13 cellular contexts compared by ENCODE assay signal in genomic region chr20:35120012-35120701, GRCh38. TPM values are rescaled to one million over a fixed set of nuclear protein-coding genes. Genes with fewer than 3 reads are reported as not detected.
DNase-seq lines count a peak whose midpoint lies in the region; ATAC-seq, FAIRE-seq and TF ChIP-seq lines count a peak whose summit lies in the region.
"Had no signal": no experiment of that assay in that cellular context is flagged by ENCODE, and none has a peak within 500 bp of the region (broad histone marks: within the 10 kb centered on the region; RNA-seq: fewer than 3 reads in every experiment).

No MANE protein-coding gene starts in this region.

- H3K27me3 Mint-ChIP-seq in CD8-positive, alpha-beta memory T cell: no peaks in the 10 kb centered on the region
- H3K27me3 Mint-ChIP-seq in astrocyte (ENCODE audit: low read depth, unreplicated experiment) (no peaks in the 10 kb centered on the region), memory B cell (no peaks in the 10 kb centered on the region)
- H3K27me3 Mint-ChIP-seq in activated CD4-positive, alpha-beta T cell treated with anti-CD3 and anti-CD28 coated beads, Interleukin-2, amount 10 ng/mL, durations not matched to agents 7 days and 5 days: no peaks in the 10 kb centered on the region

- H3K9me3 Mint-ChIP-seq in CD8-positive, alpha-beta memory T cell: no peaks in the 10 kb centered on the region
- H3K9me3 Mint-ChIP-seq in astrocyte (ENCODE audit: unreplicated experiment) (peaks cover 2% of the 10 kb centered on the region), memory B cell (no peaks in the 10 kb centered on the region)
- no peaks in the 10 kb centered on the region for H3K9me3 Mint-ChIP-seq in activated CD4-positive, alpha-beta T cell treated with anti-CD3 and anti-CD28 coated beads, Interleukin-2, amount 10 ng/mL, durations not matched to agents 7 days and 5 days

- no peak overlapping the region for H2AFZ ChIP-seq in astrocyte (ENCODE audit: low read depth, low read length)

- no peaks in the 10 kb centered on the region for H3K9me3 ChIP-seq in CD8-positive, alpha-beta memory T cell (ENCODE audit: low read length)
- no peaks in the 10 kb centered on the region for H3K9me3 ChIP-seq in astrocyte (ENCODE audit: insufficient read depth, low read depth, low read length)
- H3K9me3 ChIP-seq: transverse colon had no signal

- CTCF ChIA-PET in CD8-positive, alpha-beta memory T cell (lab: Charles Lee): no interaction called here
- CTCF ChIA-PET in activated CD4-positive, alpha-beta T cell treated with anti-CD3 and anti-CD28 coated beads, Interleukin-2, amount 10 ng/mL, durations not matched to agents 7 days and 5 days (lab: Charles Lee): interaction anchor here (0.6 to 1.0 kb wide), 2 partner anchors 27 to 100 kb away, joined by 3 to 4 read pairs; partner anchors contain the start of gene EDEM2

- H3K36me3 ChIP-seq in CD8-positive, alpha-beta memory T cell (ENCODE audit: insufficient read depth, low read length): peaks cover 48% of the 10 kb centered on the region
- peaks cover 24% of the 10 kb centered on the region for H3K36me3 ChIP-seq in astrocyte (ENCODE audit: insufficient read depth, low read length)

- no peaks in the 10 kb centered on the region for H3K4me1 Mint-ChIP-seq in CD8-positive, alpha-beta memory T cell
- H3K4me1 Mint-ChIP-seq in astrocyte (ENCODE audit: low read depth, unreplicated experiment): peaks cover 8% of the 10 kb centered on the region
- H3K4me1 Mint-ChIP-seq in memory B cell: peaks cover 2% of the 10 kb centered on the region
- no peaks in the 10 kb centered on the region for H3K4me1 Mint-ChIP-seq in activated CD4-positive, alpha-beta T cell treated with anti-CD3 and anti-CD28 coated beads, Interleukin-2, amount 10 ng/mL, durations not matched to agents 7 days and 5 days

- no peak overlapping the region for H3K9ac ChIP-seq in astrocyte (ENCODE audit: low read length)

- DNase-seq in CD8-positive, alpha-beta memory T cell: no peak
- DNase-seq in NCI-H226 (peak; percentile 90), astrocyte (ENCODE audit: low read depth) (peak; percentile 85), memory B cell (ENCODE audit: low spot score in 2 of 2) (no peak), dorsolateral prefrontal cortex (no peak)
- DNase-seq in activated CD4-positive, alpha-beta T cell treated with anti-CD3 and anti-CD28 coated beads, Interleukin-2, amount 10 ng/mL, durations not matched to agents 7 days and 5 days: no peak
- DNase-seq: NCI-H2029, transverse colon had no signal

- no peaks in the 10 kb centered on the region for H3K27me3 ChIP-seq in CD8-positive, alpha-beta memory T cell (ENCODE audit: insufficient read depth, low read length, poor library complexity, severe bottlenecking)
- no peaks in the 10 kb centered on the region for H3K27me3 ChIP-seq in astrocyte (ENCODE audit: insufficient read depth, low read length)
- no peaks in the 10 kb centered on the region for H3K27me3 ChIP-seq in dorsolateral prefrontal cortex
- H3K27me3 ChIP-seq: transverse colon had no signal

- ATAC-seq in memory B cell (ENCODE audit: low read depth): no peak
- ATAC-seq in HG02884 (IDR thresholded peaks at IDR 0.05; ENCODE audit: unreplicated experiment): no peak
- no peak for ATAC-seq in GM19035 (IDR thresholded peaks at IDR 0.05; ENCODE audit: unreplicated experiment)

- no peaks in the 10 kb centered on the region for H4K20me1 ChIP-seq in astrocyte (ENCODE audit: insufficient read depth, low read length)

- no peak for TF ChIP-seq CTCF in astrocyte (IDR thresholded peaks at IDR 0.05; ENCODE audit: insufficient read depth, low read depth, low read length)
- no peak for TF ChIP-seq CTCF in dorsolateral prefrontal cortex (IDR thresholded peaks at IDR 0.05 in 54 of 56, conservative IDR thresholded peaks at IDR 0.05 in 2 of 56; ENCODE audit: low read depth in 1 of 56, partially characterized antibody in 56 of 56)

- H3K4me3 ChIP-seq in CD8-positive, alpha-beta memory T cell (ENCODE audit: low read length): no peak overlapping the region
- H3K4me3 ChIP-seq in astrocyte (ENCODE audit: insufficient read depth, low read depth, low read length): no peak overlapping the region
- no peak overlapping the region for H3K4me3 ChIP-seq in dorsolateral prefrontal cortex
- H3K4me3 ChIP-seq: smooth muscle cell, transverse colon had no signal

- peak overlapping the region in 5 of 8 donors; percentile 27 to 93 (median 74) for H3K27ac Mint-ChIP-seq in CD8-positive, alpha-beta memory T cell
- no peak overlapping the region for H3K27ac Mint-ChIP-seq in astrocyte (ENCODE audit: unreplicated experiment)
- peak overlapping the region; percentile 81 for H3K27ac Mint-ChIP-seq in memory B cell
- no peak overlapping the region for H3K27ac Mint-ChIP-seq in activated CD4-positive, alpha-beta T cell treated with anti-CD3 and anti-CD28 coated beads, Interleukin-2, amount 10 ng/mL, durations not matched to agents 7 days and 5 days

- H3K4me2 ChIP-seq in astrocyte (ENCODE audit: low read length): peak overlapping the region; percentile 16
- H3K4me2 ChIP-seq: smooth muscle cell had no signal

- no peak overlapping the region for H3K4me3 Mint-ChIP-seq in CD8-positive, alpha-beta memory T cell
- H3K4me3 Mint-ChIP-seq in astrocyte (ENCODE audit: unreplicated experiment) (no peak overlapping the region), memory B cell (no peak overlapping the region)
- no peak overlapping the region for H3K4me3 Mint-ChIP-seq in activated CD4-positive, alpha-beta T cell treated with anti-CD3 and anti-CD28 coated beads, Interleukin-2, amount 10 ng/mL, durations not matched to agents 7 days and 5 days

- H3K4me1 ChIP-seq in CD8-positive, alpha-beta memory T cell (ENCODE audit: insufficient read depth, low read length): no peaks in the 10 kb centered on the region
- peaks cover 20% of the 10 kb centered on the region for H3K4me1 ChIP-seq in astrocyte (ENCODE audit: insufficient read depth, low read length)
- H3K4me1 ChIP-seq: transverse colon had no signal

- peaks cover 0 to 93% (median 20%) of the 10 kb centered on the region in 3 donors for H3K36me3 Mint-ChIP-seq in CD8-positive, alpha-beta memory T cell
- H3K36me3 Mint-ChIP-seq in astrocyte (ENCODE audit: low read depth, unreplicated experiment) (peaks cover 38% of the 10 kb centered on the region), memory B cell (peaks cover 50% of the 10 kb centered on the region)
- peaks cover 50% of the 10 kb centered on the region for H3K36me3 Mint-ChIP-seq in activated CD4-positive, alpha-beta T cell treated with anti-CD3 and anti-CD28 coated beads, Interleukin-2, amount 10 ng/mL, durations not matched to agents 7 days and 5 days (ENCODE audit: low read depth)

- FAIRE-seq in astrocyte (lab: Jason Lieb, UNC): no peak
- FAIRE-seq: GM19239, islet of Langerhans had no signal

- POLR2A ChIA-PET in CD8-positive, alpha-beta memory T cell (lab: Charles Lee): no interaction called here
- POLR2A ChIA-PET in activated CD4-positive, alpha-beta T cell treated with anti-CD3 and anti-CD28 coated beads, Interleukin-2, amount 10 ng/mL, durations not matched to agents 7 days and 5 days (lab: Charles Lee): no interaction called here

- intact Hi-C loops in dorsolateral prefrontal cortex (cut with DNase I): no loop called here

- peak overlapping the region; percentile 72 for H3K27ac ChIP-seq in CD8-positive, alpha-beta memory T cell (ENCODE audit: low read depth, low read length)
- peak overlapping the region; percentile 4 for H3K27ac ChIP-seq in astrocyte (ENCODE audit: low read depth, low read length)
- no peak overlapping the region for H3K27ac ChIP-seq in dorsolateral prefrontal cortex
- H3K27ac ChIP-seq: transverse colon had no signal

- no peaks in the 10 kb centered on the region for H3K79me2 ChIP-seq in astrocyte (ENCODE audit: insufficient read depth, low read length)

RNA-seq across cellular contexts. Expression of gene EDEM2, which starts 27.0 kb away (rescaled TPM):
- 10 to 100 TPM; 19.3 to 20.1 TPM for total RNA-seq in CD8-positive, alpha-beta memory T cell
- polyA plus RNA-seq in CD8-positive, alpha-beta memory T cell: 48.4 TPM
- total RNA-seq in astrocyte: 32.5 and 33.4 TPM in 2 replicates
- 10 to 100 TPM in 70 of 120 experiments, 1 to 10 TPM in 50; 6.3 to 15.8 (median 10.3) TPM for total RNA-seq in dorsolateral prefrontal cortex
- total RNA-seq in activated CD4-positive, alpha-beta T cell treated with anti-CD3 and anti-CD28 coated beads, Interleukin-2, amount 10 ng/mL, durations not matched to agents 7 days and 5 days: 10 to 100 TPM; 22.8 to 25.0 TPM

RNA-seq across cellular contexts. Expression of gene TRPC4AP, which starts 27.6 kb away (rescaled TPM):
- total RNA-seq in CD8-positive, alpha-beta memory T cell: 10 to 100 TPM; 51.2 to 53.4 TPM
- 59.8 TPM for polyA plus RNA-seq in CD8-positive, alpha-beta memory T cell
- total RNA-seq in astrocyte (92.0 and 92.6 TPM in 2 replicates), dorsolateral prefrontal cortex (10 to 100 TPM; 43.4 to 98.1 (median 66.6) TPM)
- total RNA-seq in activated CD4-positive, alpha-beta T cell treated with anti-CD3 and anti-CD28 coated beads, Interleukin-2, amount 10 ng/mL, durations not matched to agents 7 days and 5 days: 10 to 100 TPM; 48.8 to 49.4 TPM

RNA-seq across cellular contexts. Expression of gene PROCR, which starts 51.7 kb away (rescaled TPM):
- total RNA-seq in CD8-positive, alpha-beta memory T cell: 1 to 10 TPM; 2.6 to 2.7 TPM
- 10.7 TPM for polyA plus RNA-seq in CD8-positive, alpha-beta memory T cell
- total RNA-seq in astrocyte (36.2 and 39.5 TPM in 2 replicates), dorsolateral prefrontal cortex (1 to 10 TPM in 105 of 120 experiments, under 1 TPM in 15; 0.47 to 8.8 (median 1.9) TPM)
- under 1 TPM; 0.35 to 0.50 TPM for total RNA-seq in activated CD4-positive, alpha-beta T cell treated with anti-CD3 and anti-CD28 coated beads, Interleukin-2, amount 10 ng/mL, durations not matched to agents 7 days and 5 days

Comparison
In these comparisons a context has a peak if more than half of its experiments do, and no peak if none do; other contexts are left out.
1. DNase-seq: peak in NCI-H226 (single experiment) and astrocyte (single experiment); none in CD8-positive, alpha-beta memory T cell (0 of 5), memory B cell (0 of 2), dorsolateral prefrontal cortex (0 of 10) and activated CD4-positive, alpha-beta T cell treated with anti-CD3 and anti-CD28 coated beads, Interleukin-2, amount 10 ng/mL, durations not matched to agents 7 days and 5 days (single experiment).
2. H3K27ac ChIP-seq: peak in CD8-positive, alpha-beta memory T cell (single experiment) and astrocyte (single experiment); none in dorsolateral prefrontal cortex (0 of 59).
3. H3K27ac Mint-ChIP-seq: peak in CD8-positive, alpha-beta memory T cell (5 of 8) and memory B cell (single experiment); none in astrocyte (single experiment) and activated CD4-positive, alpha-beta T cell treated with anti-CD3 and anti-CD28 coated beads, Interleukin-2, amount 10 ng/mL, durations not matched to agents 7 days and 5 days (single experiment).